14 cellular contexts compared by ENCODE assay signal in genomic region chr13:100828226-100828625, GRCh38.
A peak's percentile ranks its signal among the peaks of the same experiment; 100 is the strongest.
DNase-seq lines count a peak whose midpoint lies in the region; ATAC-seq and TF ChIP-seq lines count a peak whose summit lies in the region.
"Had no signal": no experiment of that assay in that cellular context is flagged by ENCODE, and none has a peak within 500 bp of the region (broad histone marks: within the 10 kb centered on the region; RNA-seq: fewer than 3 reads in every experiment).

No MANE protein-coding gene starts in this region.

- TF ChIP-seq CTCF in DND-41 (IDR thresholded peaks at IDR 0.05; ENCODE audit: borderline replicate concordance, extremely low read depth, low read length, poor library complexity, severe bottlenecking) (peak; percentile 8), astrocyte of the cerebellum (IDR thresholded peaks at IDR 0.05; ENCODE audit: low read depth, low read length, missing control alignments) (peak; percentile 39), liver (IDR thresholded peaks at IDR 0.05; ENCODE audit: low read depth, low read length, missing input control) (no peak), GM13976 (IDR thresholded peaks at IDR 0.05; ENCODE audit: borderline replicate concordance, control extremely low read depth, extremely low read depth, insufficient read depth, missing control alignments) (no peak)

- WGBS in liver = 39% methylated on average over 5 of the region's 5 CpGs

- H3K9me3 ChIP-seq in DND-41 (ENCODE audit: insufficient read depth, low read length, severe bottlenecking) (no peaks in the 10 kb centered on the region), liver (ENCODE audit: control insufficient read depth in 4 of 4, low read length in 3 of 4) (peaks cover 0 to 2% (median 0%) of the 10 kb centered on the region in 4 donors)

- H3K36me3 ChIP-seq in DND-41 (ENCODE audit: insufficient read depth, low read length) (no peaks in the 10 kb centered on the region), liver (ENCODE audit: control insufficient read depth in 4 of 4, insufficient read depth in 3 of 4, low read depth in 1 of 4, low read length in 3 of 4) (no peaks in the 10 kb centered on the region)
- H3K36me3 ChIP-seq: sigmoid colon, thoracic aorta had no signal

- H3K79me2 ChIP-seq in DND-41 (ENCODE audit: insufficient read depth, low read length) = no peaks in the 10 kb centered on the region

- no peaks in the 10 kb centered on the region for H3K4me1 ChIP-seq in DND-41 (ENCODE audit: insufficient read depth, low read length)
- H3K4me1 ChIP-seq in liver (ENCODE audit: control insufficient read depth in 4 of 4, insufficient read depth in 4 of 4, low read length in 3 of 4) = no peaks in the 10 kb centered on the region
- H3K4me1 ChIP-seq: sigmoid colon had no signal

- peak; percentile 40 to 63 for TF ChIP-seq RAD21 in liver (IDR thresholded peaks at IDR 0.05)

- H3K4me2 ChIP-seq in DND-41 (ENCODE audit: insufficient read depth, low read length) = no peak overlapping the region

- ATAC-seq in DND-41 (ENCODE audit: insufficient read depth, low read depth) (no peak), GM21360 (IDR thresholded peaks at IDR 0.05; ENCODE audit: unreplicated experiment) (no peak), HG03135 (IDR thresholded peaks at IDR 0.05; ENCODE audit: unreplicated experiment) (no peak)

- no peak overlapping the region for H3K4me3 ChIP-seq in DND-41 (ENCODE audit: low read depth in 1 of 2, low read length in 2 of 2)
- H3K4me3 ChIP-seq in astrocyte of the cerebellum (ENCODE audit: low read depth, low read length) = no peak overlapping the region
- no peak overlapping the region for H3K4me3 ChIP-seq in liver (ENCODE audit: low read depth in 1 of 3, low read length in 3 of 3)
- H3K4me3 ChIP-seq: sigmoid colon, thoracic aorta had no signal

- H3K9ac ChIP-seq in DND-41 (ENCODE audit: low read depth, low read length) (no peak overlapping the region), liver (ENCODE audit: low read depth in 1 of 2, low read length in 2 of 2) (no peak overlapping the region)

- no peaks in the 10 kb centered on the region for H4K20me1 ChIP-seq in DND-41 (ENCODE audit: insufficient read depth, low read length)

- H3K27ac ChIP-seq in DND-41 (ENCODE audit: low read length) = no peak overlapping the region
- no peak overlapping the region for H3K27ac ChIP-seq in liver (ENCODE audit: low read depth in 1 of 2, low read length in 2 of 2)
- H3K27ac ChIP-seq: sigmoid colon, thoracic aorta had no signal

- H2AFZ ChIP-seq in DND-41 (ENCODE audit: low read depth, low read length) = no peak overlapping the region

- H3K27me3 ChIP-seq in DND-41 (ENCODE audit: insufficient read depth, low read length, poor library complexity) = peaks cover 20% of the 10 kb centered on the region
- H3K27me3 ChIP-seq in liver (ENCODE audit: control insufficient read depth in 4 of 4, insufficient read depth in 4 of 4, low read length in 3 of 4) = no peaks in the 10 kb centered on the region
- H3K27me3 ChIP-seq: sigmoid colon had no signal

- in situ Hi-C loops in astrocyte of the cerebellum (cut with HindIII; ENCODE audit: low sequenced_read_pairs) (no loop called here), GM13976 (cut with MboI; ENCODE audit: low sequenced_read_pairs, unreplicated experiment) (no loop called here)

- DNase-seq in DND-41 = no peak
- DNase-seq in NCI-H1436 (lab: John Stamatoyannopoulos, UW) = peak; percentile 20
- DNase-seq in astrocyte of the cerebellum (ENCODE audit: low read depth) = no peak
- no peak for DNase-seq in GM13976 (ENCODE audit: low spot score)
- DNase-seq in activated naive CD4-positive, alpha-beta T cell (lab: John Stamatoyannopoulos, UW) = no peak
- DNase-seq: activated T-cell treated with anti-CD3 and anti-CD28 coated beads, Interleukin-2, amount 50 U/mL, for 48 hours; C1 segment of cervical spinal cord; foreskin fibroblast; NCI-H1105 treated with DMSO at 0.1 percent for 48 hours; sigmoid colon had no signal

TF ChIP-seq in liver, 16 proteins besides CTCF, POLR2A, EP300 and RAD21:
- TF ChIP-seq TAF1 (conservative IDR thresholded peaks at IDR 0.05) = no peak
- TF ChIP-seq MAX (IDR thresholded peaks at IDR 0.05) = no peak
- TF ChIP-seq HNF4G (IDR thresholded peaks at IDR 0.05) = no peak
- TF ChIP-seq NR2F2 (IDR thresholded peaks at IDR 0.05) = no peak
- no peak for TF ChIP-seq EGR1 (IDR thresholded peaks at IDR 0.05; ENCODE audit: low read depth in 2 of 2)
- TF ChIP-seq ZBTB33 (IDR thresholded peaks at IDR 0.05) = no peak
- no peak for TF ChIP-seq ATF3 (IDR thresholded peaks at IDR 0.05)
- TF ChIP-seq SP1 (IDR thresholded peaks at IDR 0.05) = no peak
- TF ChIP-seq YY1 (IDR thresholded peaks at IDR 0.05) = no peak
- no peak for TF ChIP-seq JUND (IDR thresholded peaks at IDR 0.05)
- TF ChIP-seq FOXA1 (IDR thresholded peaks at IDR 0.05) = no peak
- TF ChIP-seq HNF4A (conservative IDR thresholded peaks at IDR 0.05) = no peak

Comparison
In these comparisons a context has a peak if more than half of its experiments do, and no peak if none do; other contexts are left out.
1. CTCF ChIP-seq: peak in DND-41 (single experiment) and astrocyte of the cerebellum (single experiment); none in liver (single experiment) and GM13976 (single experiment).